20 cellular contexts compared by ENCODE assay signal in genomic region chr22:50262973-50263617, GRCh38. TPM values are rescaled to one million over a fixed set of nuclear protein-coding genes. Genes with fewer than 3 reads are reported as not detected.
A peak's percentile ranks its signal among the peaks of the same experiment; 100 is the strongest.
DNase-seq lines count a peak whose midpoint lies in the region; TF ChIP-seq lines count a peak whose summit lies in the region.
"Had no signal": no experiment of that assay in that cellular context is flagged by ENCODE, and none has a peak within 500 bp of the region (broad histone marks: within the 10 kb centered on the region; RNA-seq: fewer than 3 reads in every experiment).

No MANE protein-coding gene starts in this region.

- peaks cover 4% of the 10 kb centered on the region; the same call in 1 of the 2 replicates for H3K79me2 ChIP-seq in OCI-LY1 (ENCODE audit: insufficient read depth, low read length)
- H3K79me2 ChIP-seq: hepatocyte had no signal

- no peaks in the 10 kb centered on the region for H3K9me2 ChIP-seq in OCI-LY1 (ENCODE audit: low read depth, low read length)

- CTCF ChIA-PET in CD8-positive, alpha-beta memory T cell (lab: Charles Lee) = interaction anchor here (0.8 to 2.3 kb wide), 4 partner anchors 12 to 235 kb away, joined by 3 to 7 read pairs (median 4); partner anchors contain the start of genes DENND6B and HDAC10

- H3F3A ChIP-seq in OCI-LY1 (ENCODE audit: insufficient read depth, low read length) = no peaks in the 10 kb centered on the region

- H4K20me1 ChIP-seq in OCI-LY1 (ENCODE audit: insufficient read depth, low read length) = no peaks in the 10 kb centered on the region

- no peaks in the 10 kb centered on the region for H3K9me3 ChIP-seq in CD8-positive, alpha-beta memory T cell (ENCODE audit: low read length)
- no peaks in the 10 kb centered on the region for H3K9me3 ChIP-seq in OCI-LY1 (ENCODE audit: low read length)
- H3K9me3 ChIP-seq: Peyer's patch had no signal

- H3K36me3 ChIP-seq in CD8-positive, alpha-beta memory T cell (ENCODE audit: insufficient read depth, low read length) = no peaks in the 10 kb centered on the region
- H3K36me3 ChIP-seq in OCI-LY1 (ENCODE audit: insufficient read depth, low read length) = peaks cover 9% of the 10 kb centered on the region
- H3K36me3 ChIP-seq: Peyer's patch had no signal

- no peaks in the 10 kb centered on the region for H3K9me3 Mint-ChIP-seq in CD8-positive, alpha-beta memory T cell
- H3K9me3 Mint-ChIP-seq in mesothelial cell of epicardium (no peaks in the 10 kb centered on the region), type B pancreatic cell (no peaks in the 10 kb centered on the region)
- H3K9me3 Mint-ChIP-seq: activated CD4-positive, alpha-beta memory T cell treated with anti-CD3 and anti-CD28 coated beads, Interleukin-2, amount 10 ng/mL, durations not matched to agents 7 days and 5 days; T-helper 2 cell treated with Interferon-gamma antibody and Interleukin-4, amounts not matched to agents 5 μg/mL and 100 μg/mL, for 36 hours had no signal

- H3K9ac ChIP-seq in OCI-LY1 (ENCODE audit: low read length) = no peak overlapping the region
- H3K9ac ChIP-seq: GM23248 had no signal

- peak overlapping the region; percentile 16 for H3K27ac ChIP-seq in CD8-positive, alpha-beta memory T cell (ENCODE audit: low read depth, low read length)
- peak overlapping the region; percentile 34 for H3K27ac ChIP-seq in OCI-LY1 (ENCODE audit: low read depth, low read length, poor library complexity, severe bottlenecking)
- H3K27ac ChIP-seq: GM23248, hepatocyte, Peyer's patch had no signal

- no peak overlapping the region for H3K4me3 Mint-ChIP-seq in CD8-positive, alpha-beta memory T cell
- H3K4me3 Mint-ChIP-seq in mesothelial cell of epicardium = peak overlapping the region; percentile 26
- no peak overlapping the region for H3K4me3 Mint-ChIP-seq in type B pancreatic cell

- peaks cover 0 to 17% (median 6%) of the 10 kb centered on the region in 3 donors for H3K4me1 Mint-ChIP-seq in CD8-positive, alpha-beta memory T cell
- peaks cover 8% of the 10 kb centered on the region for H3K4me1 Mint-ChIP-seq in mesothelial cell of epicardium
- peaks cover 5% of the 10 kb centered on the region for H3K4me1 Mint-ChIP-seq in type B pancreatic cell (ENCODE audit: unreplicated experiment)

- no peak overlapping the region; the same call in 1 of the 2 replicates for H3K4me2 ChIP-seq in OCI-LY1 (ENCODE audit: low read length)

- peaks cover 11 to 22% of the 10 kb centered on the region in 2 donors for H3K27me3 Mint-ChIP-seq in CD8-positive, alpha-beta memory T cell
- H3K27me3 Mint-ChIP-seq in mesothelial cell of epicardium (ENCODE audit: low read depth) (peaks cover 14% of the 10 kb centered on the region), type B pancreatic cell (peaks cover 17% of the 10 kb centered on the region)

- no peak for DNase-seq in CD8-positive, alpha-beta memory T cell
- DNase-seq in mesothelial cell of epicardium (ENCODE audit: low spot score in 2 of 2, unreplicated experiment in 2 of 2) = no peak
- DNase-seq in type B pancreatic cell (ENCODE audit: extremely low spot score, unreplicated experiment) = no peak
- no peak for DNase-seq in cerebellar nuclear complex (lab: John Stamatoyannopoulos, UW)
- DNase-seq in stimulated activated CD8-positive, alpha-beta memory T cell treated with anti-CD3 and anti-CD28 coated beads, Interleukin-4, amount 100 ng/mL, for 48 hours = no peak
- DNase-seq: activated CD4-positive, alpha-beta memory T cell treated with anti-CD3 and anti-CD28 coated beads, Interleukin-2, amount 10 ng/mL, durations not matched to agents 7 days and 5 days; activated CD4-positive, CD25-positive, alpha-beta regulatory T cell; activated gamma-delta T cell; activated T-cell treated with anti-CD3 and anti-CD28 coated beads for 4 hours; KBM-7; left ventricle myocardium superior; NCI-H1694; Peyer's patch; small intestine; stimulated activated CD4-positive, alpha-beta T cell treated with anti-CD3 and anti-CD28 coated beads, Interleukin-4, amount 100 ng/mL, for 24 hours; trophoblast cell had no signal

- no peak overlapping the region for H3K4me3 ChIP-seq in CD8-positive, alpha-beta memory T cell (ENCODE audit: low read length)
- H3K4me3 ChIP-seq in OCI-LY1 (ENCODE audit: low read depth, low read length, poor library complexity, severe bottlenecking) = no peak overlapping the region
- H3K4me3 ChIP-seq: GM23248, hepatocyte, Peyer's patch had no signal

- no peaks in the 10 kb centered on the region for H3K4me1 ChIP-seq in CD8-positive, alpha-beta memory T cell (ENCODE audit: insufficient read depth, low read length)
- peaks cover 28% of the 10 kb centered on the region for H3K4me1 ChIP-seq in OCI-LY1 (ENCODE audit: insufficient read depth, low read length, severe bottlenecking)

- peaks cover 13% of the 10 kb centered on the region for H3K27me3 ChIP-seq in CD8-positive, alpha-beta memory T cell (ENCODE audit: insufficient read depth, low read length, poor library complexity, severe bottlenecking)
- H3K27me3 ChIP-seq in OCI-LY1 (ENCODE audit: insufficient read depth, low read length) = no peaks in the 10 kb centered on the region

- no peak overlapping the region for H3K27ac Mint-ChIP-seq in CD8-positive, alpha-beta memory T cell
- H3K27ac Mint-ChIP-seq in mesothelial cell of epicardium (no peak overlapping the region), type B pancreatic cell (no peak overlapping the region)
- H3K27ac Mint-ChIP-seq: activated CD4-positive, alpha-beta memory T cell treated with anti-CD3 and anti-CD28 coated beads, Interleukin-2, amount 10 ng/mL, durations not matched to agents 7 days and 5 days; T-helper 2 cell treated with Interferon-gamma antibody and Interleukin-4, amounts not matched to agents 5 μg/mL and 100 μg/mL, for 36 hours had no signal

- no peak for TF ChIP-seq CTCF in OCI-LY1 (IDR thresholded peaks at IDR 0.05; ENCODE audit: low read length)
- no peak for TF ChIP-seq CTCF in mesothelial cell of epicardium (IDR thresholded peaks at IDR 0.05; ENCODE audit: unreplicated experiment)
- TF ChIP-seq CTCF in type B pancreatic cell (conservative IDR thresholded peaks at IDR 0.05) = no peak

- H2AFZ ChIP-seq in OCI-LY1 (ENCODE audit: low read length) = no peak overlapping the region
- H2AFZ ChIP-seq: GM23248, hepatocyte had no signal

- POLR2A ChIA-PET in CD8-positive, alpha-beta memory T cell (lab: Charles Lee) = no interaction called here

- no peaks in the 10 kb centered on the region for H3K36me3 Mint-ChIP-seq in CD8-positive, alpha-beta memory T cell
- H3K36me3 Mint-ChIP-seq in mesothelial cell of epicardium (no peaks in the 10 kb centered on the region), type B pancreatic cell (no peaks in the 10 kb centered on the region)

RNA-seq across cellular contexts. Expression of gene MAPK12, which starts 1.6 kb away (rescaled TPM):
- 1 to 10 TPM; 9.3 to 9.7 TPM for total RNA-seq in CD8-positive, alpha-beta memory T cell
- polyA plus RNA-seq in CD8-positive, alpha-beta memory T cell = 0.03 TPM
- total RNA-seq in mesothelial cell of epicardium (55.6 to 63.3 TPM (median 57.2 TPM) in 3 replicates), type B pancreatic cell (ENCODE audit: low replicate concordance) (11.4 and 31.3 TPM in 2 replicates)

RNA-seq across cellular contexts. Expression of gene MAPK11, which starts 7.1 kb away (rescaled TPM):
- total RNA-seq in CD8-positive, alpha-beta memory T cell = 10 to 100 TPM; 12.8 to 13.2 TPM
- 0.28 TPM for polyA plus RNA-seq in CD8-positive, alpha-beta memory T cell
- 5.9 to 8.4 TPM (median 8.3 TPM) in 3 replicates for total RNA-seq in mesothelial cell of epicardium
- 4.0 and 7.4 TPM in 2 replicates for total RNA-seq in type B pancreatic cell (ENCODE audit: low replicate concordance)

RNA-seq across cellular contexts. Expression of gene HDAC10, which starts 12.0 kb away (rescaled TPM):
- total RNA-seq in CD8-positive, alpha-beta memory T cell = 10 to 100 TPM; 42.5 to 44.7 TPM
- 7.5 TPM for polyA plus RNA-seq in CD8-positive, alpha-beta memory T cell
- total RNA-seq in mesothelial cell of epicardium (77.6 to 81.3 TPM (median 79.5 TPM) in 3 replicates), type B pancreatic cell (ENCODE audit: low replicate concordance) (29.5 and 37.1 TPM in 2 replicates)

RNA-seq across cellular contexts. Expression of gene TUBGCP6, which starts 18.3 kb away (rescaled TPM):
- 10 to 100 TPM; 51.4 to 52.2 TPM for total RNA-seq in CD8-positive, alpha-beta memory T cell
- polyA plus RNA-seq in CD8-positive, alpha-beta memory T cell = 18.6 TPM
- total RNA-seq in mesothelial cell of epicardium (64.1 to 65.9 TPM (median 65.3 TPM) in 3 replicates), type B pancreatic cell (ENCODE audit: low replicate concordance) (43.0 and 51.4 TPM in 2 replicates)

RNA-seq across cellular contexts. Expression of gene PLXNB2, which starts 44.4 kb away (rescaled TPM):
- 10 to 100 TPM; 13.4 to 14.4 TPM for total RNA-seq in CD8-positive, alpha-beta memory T cell
- 0.17 TPM for polyA plus RNA-seq in CD8-positive, alpha-beta memory T cell
- total RNA-seq in mesothelial cell of epicardium (467 to 493 TPM (median 468 TPM) in 3 replicates), type B pancreatic cell (ENCODE audit: low replicate concordance) (352 and 500 TPM in 2 replicates)
